30 cellular contexts compared by ENCODE assay signal in genomic region chr10:130214431-130214830, GRCh38.
"Had no signal": no experiment of that assay in that cellular context is flagged by ENCODE, and none has a peak within 500 bp of the region (broad histone marks: within the 10 kb centered on the region; RNA-seq: fewer than 3 reads in every experiment).

No MANE protein-coding gene starts in this region.

- H3K36me3 ChIP-seq: brain microvascular endothelial cell, esophagus squamous epithelium, gastroesophageal sphincter, WERI-Rb-1 had no signal

- H3K4me1 Mint-ChIP-seq: activated B cell treated with CpG ODN at 0.5 μM for 24 hours; activated T-helper 17 cell treated with anti-CD3 and anti-CD28 coated beads, Interleukin-2, amount 50 U/mL, for 72 hours; central memory CD8-positive, alpha-beta T cell had no signal

- H3K27ac Mint-ChIP-seq: activated B cell treated with CpG ODN at 0.5 μM for 24 hours; activated CD8-positive, alpha-beta T cell treated with anti-CD3 and anti-CD28 coated beads for 36 hours; activated naive CD8-positive, alpha-beta T cell; activated T-helper 17 cell treated with anti-CD3 and anti-CD28 coated beads, Interleukin-2, amount 50 U/mL, for 72 hours; T-helper 17 cell; T-helper 2 cell treated with Interferon-gamma antibody and Interleukin-4, amounts not matched to agents 5 μg/mL and 100 μg/mL, for 36 hours had no signal

- H3K9me3 Mint-ChIP-seq: activated B cell treated with CpG ODN at 0.5 μM for 24 hours; activated CD8-positive, alpha-beta T cell treated with anti-CD3 and anti-CD28 coated beads for 36 hours; activated T-cell treated with anti-CD3 and anti-CD28 coated beads, Interleukin-2, amount 50 U/mL, for 4 hours; activated T-helper 17 cell treated with anti-CD3 and anti-CD28 coated beads, Interleukin-2, amount 50 U/mL, for 72 hours; central memory CD8-positive, alpha-beta T cell had no signal

- ATAC-seq: activated CD4-positive, CD25-positive, alpha-beta regulatory T cell treated with anti-CD3 and anti-CD28 coated beads, Interleukin-2, amount 50 U/mL, for 24 hours; activated CD8-positive, alpha-beta T cell treated with anti-CD3 and anti-CD28 coated beads for 36 hours; activated T-cell treated with anti-CD3 and anti-CD28 coated beads, Interleukin-2, amount 50 U/mL, for 4 hours; activated T-helper 17 cell treated with anti-CD3 and anti-CD28 coated beads, Interleukin-2, amount 50 U/mL, for 72 hours; gastroesophageal sphincter; T-helper 17 cell had no signal

- H3K4me1 ChIP-seq: esophagus squamous epithelium, gastroesophageal sphincter had no signal

- H3K9me3 ChIP-seq: esophagus squamous epithelium, gastroesophageal sphincter had no signal

- H3K27me3 ChIP-seq: brain microvascular endothelial cell, esophagus squamous epithelium had no signal

- H3K4me3 ChIP-seq: esophagus squamous epithelium, gastroesophageal sphincter had no signal

- H3K27ac ChIP-seq: brain microvascular endothelial cell, epithelial cell of prostate, esophagus squamous epithelium, gastroesophageal sphincter, WERI-Rb-1 had no signal

- H3K4me3 Mint-ChIP-seq: activated B cell treated with CpG ODN at 0.5 μM for 24 hours; activated CD8-positive, alpha-beta T cell treated with anti-CD3 and anti-CD28 coated beads for 36 hours; activated naive CD8-positive, alpha-beta T cell; activated T-cell treated with anti-CD3 and anti-CD28 coated beads, Interleukin-2, amount 50 U/mL, for 4 hours; activated T-helper 17 cell treated with anti-CD3 and anti-CD28 coated beads, Interleukin-2, amount 50 U/mL, for 72 hours; central memory CD8-positive, alpha-beta T cell; T-helper 17 cell; T-helper 2 cell treated with Interferon-gamma antibody and Interleukin-4, amounts not matched to agents 5 μg/mL and 100 μg/mL, for 36 hours had no signal

- DNase-seq: activated B cell treated with CpG ODN at 0.5 μM for 24 hours; activated CD4-positive, alpha-beta T cell treated with anti-CD3 and anti-CD28 coated beads for 48 hours; activated CD4-positive, alpha-beta T cell treated with anti-CD3 and anti-CD28 coated beads, Interleukin-2, amount 50 U/mL, for 1 hour; activated CD4-positive, alpha-beta T cell treated with anti-CD3 and anti-CD28 coated beads, Interleukin-2, amount 50 U/mL, for 48 hours; activated CD8-positive, alpha-beta memory T cell treated with anti-CD3 and anti-CD28 coated beads for 24 hours; activated CD8-positive, alpha-beta T cell treated with anti-CD3 and anti-CD28 coated beads for 36 hours; activated effector memory CD4-positive, alpha-beta T cell treated with Interleukin-2 at 50 U/mL for 16 hours; activated gamma-delta T cell treated with Interleukin-2 at 50 U/mL for 16 hours; activated naive CD4-positive, alpha-beta T cell treated with anti-CD3 and anti-CD28 coated beads, Interleukin-2, amount 50 U/mL, for 16 hours; activated naive CD4-positive, alpha-beta T cell treated with Interleukin-2 at 50 U/mL for 16 hours; activated T-cell treated with anti-CD3 and anti-CD28 coated beads, Interleukin-2, amount 50 U/mL, for 4 hours; amniotic stem cell; anterior cingulate cortex; brain microvascular endothelial cell; cortex of kidney; dermis blood vessel endothelial cell; effector CD4-positive, alpha-beta T cell; esophagus squamous epithelium; foreskin melanocyte; T-helper 1 cell; T-helper 17 cell; T1000; WERI-Rb-1 had no signal

- H3K27me3 Mint-ChIP-seq: activated B cell treated with CpG ODN at 0.5 μM for 24 hours; activated naive CD8-positive, alpha-beta T cell; activated T-helper 17 cell treated with anti-CD3 and anti-CD28 coated beads, Interleukin-2, amount 50 U/mL, for 72 hours; central memory CD8-positive, alpha-beta T cell; T-helper 17 cell had no signal

- H3K36me3 Mint-ChIP-seq: activated naive CD8-positive, alpha-beta T cell had no signal
